Comparison of ENCODE assay signal across 27 cellular contexts in the genomic region with DNA sequence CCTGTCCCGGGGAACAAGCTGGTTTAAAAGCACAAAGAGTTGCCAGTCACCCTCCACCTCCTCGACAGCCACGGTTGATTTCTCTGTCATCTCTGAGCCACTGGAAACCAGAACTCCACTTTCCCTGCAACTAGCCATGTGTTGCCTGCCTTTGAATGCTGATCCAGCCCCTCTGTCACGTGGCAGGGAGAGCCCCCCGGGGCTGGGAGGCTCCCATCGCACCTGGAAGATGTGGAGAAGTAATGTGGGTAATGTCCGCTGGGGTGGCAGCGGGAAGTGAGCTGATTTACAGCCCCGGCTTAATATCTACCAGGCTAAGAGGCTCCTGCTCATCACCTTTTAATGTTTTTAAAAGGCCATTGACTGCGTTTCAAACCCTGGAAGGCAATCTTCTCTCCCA. TPM values are rescaled to one million over a fixed set of nuclear protein-coding genes. Genes with fewer than 3 reads are reported as not detected.
"Had no signal": no experiment of that assay in that cellular context is flagged by ENCODE, and none has a peak within 500 bp of the region (broad histone marks: within the 10 kb centered on the region; RNA-seq: fewer than 3 reads in every experiment).

No MANE protein-coding gene starts in this region.

- H3K9me3 Mint-ChIP-seq: activated B cell treated with CpG ODN at 0.5 μM for 24 hours; activated CD4-positive, alpha-beta T cell treated with anti-CD3 and anti-CD28 coated beads, Interleukin-2, amount 10 ng/mL, durations not matched to agents 24 days and 14 days; activated naive CD4-positive, alpha-beta T cell treated with anti-CD3 and anti-CD28 coated beads, Interleukin-2, amount 50 U/mL, for 24 hours; activated T-cell treated with anti-CD3 and anti-CD28 coated beads, Interleukin-2, amount 50 U/mL, for 24 hours; activated T-helper 1 cell treated with anti-CD3 and anti-CD28 coated beads, Interleukin-12 subunit alpha, Interleukin-12 subunit beta, Interleukin-2, Interleukin-4 antibody, amounts not matched to agents 30 ng/mL and 10 ng/mL and 1 ng/mL, durations not matched to agents 14 hours and 24 hours and 36 hours had no signal

- ATAC-seq: activated CD8-positive, alpha-beta memory T cell treated with anti-CD3 and anti-CD28 coated beads, Interleukin-2, amount 10 ng/mL, durations not matched to agents 7 days and 5 days; K562; T-helper 17 cell had no signal

- H3K4me3 Mint-ChIP-seq: activated B cell treated with CpG ODN at 0.5 μM for 24 hours; activated CD4-positive, alpha-beta T cell treated with anti-CD3 and anti-CD28 coated beads, Interleukin-2, amount 10 ng/mL, durations not matched to agents 24 days and 14 days; activated CD8-positive, alpha-beta memory T cell treated with anti-CD3 and anti-CD28 coated beads, Interleukin-2, amount 10 ng/mL, durations not matched to agents 7 days and 5 days; activated naive CD4-positive, alpha-beta T cell treated with anti-CD3 and anti-CD28 coated beads, Interleukin-2, amount 50 U/mL, for 24 hours; activated T-cell treated with anti-CD3 and anti-CD28 coated beads, Interleukin-2, amount 50 U/mL, for 24 hours; activated T-helper 1 cell treated with anti-CD3 and anti-CD28 coated beads, Interleukin-12 subunit alpha, Interleukin-12 subunit beta, Interleukin-2, Interleukin-4 antibody, amounts not matched to agents 30 ng/mL and 10 ng/mL and 1 ng/mL, durations not matched to agents 14 hours and 24 hours and 36 hours; T-helper 17 cell had no signal

- H3K27ac Mint-ChIP-seq: activated B cell treated with CpG ODN at 0.5 μM for 24 hours; activated CD4-positive, alpha-beta T cell treated with anti-CD3 and anti-CD28 coated beads, Interleukin-2, amount 10 ng/mL, durations not matched to agents 24 days and 14 days; activated CD8-positive, alpha-beta memory T cell treated with anti-CD3 and anti-CD28 coated beads, Interleukin-2, amount 10 ng/mL, durations not matched to agents 7 days and 5 days; activated naive CD4-positive, alpha-beta T cell treated with anti-CD3 and anti-CD28 coated beads, Interleukin-2, amount 50 U/mL, for 24 hours; activated T-cell treated with anti-CD3 and anti-CD28 coated beads, Interleukin-2, amount 50 U/mL, for 24 hours; activated T-helper 1 cell treated with anti-CD3 and anti-CD28 coated beads, Interleukin-12 subunit alpha, Interleukin-12 subunit beta, Interleukin-2, Interleukin-4 antibody, amounts not matched to agents 30 ng/mL and 10 ng/mL and 1 ng/mL, durations not matched to agents 14 hours and 24 hours and 36 hours; T-helper 17 cell had no signal

- H3K36me3 Mint-ChIP-seq: activated CD8-positive, alpha-beta memory T cell treated with anti-CD3 and anti-CD28 coated beads, Interleukin-2, amount 10 ng/mL, durations not matched to agents 7 days and 5 days; activated naive CD4-positive, alpha-beta T cell treated with anti-CD3 and anti-CD28 coated beads, Interleukin-2, amount 50 U/mL, for 24 hours had no signal

- H3K36me3 ChIP-seq: breast epithelium, Peyer's patch, SJSA1 had no signal

- H3K4me1 Mint-ChIP-seq: activated B cell treated with CpG ODN at 0.5 μM for 24 hours; activated CD4-positive, alpha-beta T cell treated with anti-CD3 and anti-CD28 coated beads, Interleukin-2, amount 10 ng/mL, durations not matched to agents 24 days and 14 days; activated CD8-positive, alpha-beta memory T cell treated with anti-CD3 and anti-CD28 coated beads, Interleukin-2, amount 10 ng/mL, durations not matched to agents 7 days and 5 days; activated naive CD4-positive, alpha-beta T cell treated with anti-CD3 and anti-CD28 coated beads, Interleukin-2, amount 50 U/mL, for 24 hours; T-helper 17 cell had no signal

- DNase-seq: activated B cell treated with CpG ODN at 0.5 μM for 24 hours; activated CD4-positive, alpha-beta T cell treated with anti-CD3 and anti-CD28 coated beads for 1 hour; activated CD4-positive, alpha-beta T cell treated with anti-CD3 and anti-CD28 coated beads, Interleukin-2, amount 10 ng/mL, durations not matched to agents 24 days and 14 days; activated CD4-positive, alpha-beta T cell treated with anti-CD3 and anti-CD28 coated beads, Interleukin-2, amount 50 U/mL, for 48 hours; activated CD8-positive, alpha-beta memory T cell treated with anti-CD3 and anti-CD28 coated beads, Interleukin-2, amount 10 ng/mL, durations not matched to agents 7 days and 5 days; activated effector memory CD4-positive, alpha-beta T cell treated with Interleukin-2 at 50 U/mL for 16 hours; activated naive CD4-positive, alpha-beta T cell; activated T-cell treated with anti-CD3 and anti-CD28 coated beads, Interleukin-2, amount 50 U/mL, for 24 hours; aorta; central memory CD4-positive, alpha-beta T cell; Karpas-422; MM.1S; NCI-H1105; NCI-H1436; NCI-H1694 treated with DMSO at 0.1 percent for 48 hours; NCI-H2081; NCI-H526 treated with DMSO at 0.1 percent for 48 hours; NCI-H82; Peyer's patch; SHP77; T-helper 17 cell; T-helper 9 cell had no signal

- H3K4me1 ChIP-seq: breast epithelium, Peyer's patch, SJSA1 had no signal

- H3K27me3 ChIP-seq: breast epithelium, Peyer's patch, SJSA1 had no signal

- H3K27ac ChIP-seq: breast epithelium, Peyer's patch, SJSA1 had no signal

- H3K4me3 ChIP-seq: breast epithelium, K562, Peyer's patch, SJSA1 had no signal

- H3K9me3 ChIP-seq: breast epithelium, Peyer's patch, SJSA1 had no signal

RNA-seq across cellular contexts. Expression of a gene that starts 7.5 kb away (rescaled TPM):
- total RNA-seq: activated B cell treated with CpG ODN at 0.5 μM for 24 hours; activated CD4-positive, alpha-beta T cell treated with anti-CD3 and anti-CD28 coated beads, Interleukin-2, amount 10 ng/mL, durations not matched to agents 24 days and 14 days; activated CD8-positive, alpha-beta memory T cell treated with anti-CD3 and anti-CD28 coated beads, Interleukin-2, amount 10 ng/mL, durations not matched to agents 7 days and 5 days; activated T-helper 1 cell treated with anti-CD3 and anti-CD28 coated beads, Interleukin-12 subunit alpha, Interleukin-12 subunit beta, Interleukin-2, Interleukin-4 antibody, amounts not matched to agents 30 ng/mL and 10 ng/mL and 1 ng/mL, durations not matched to agents 14 hours and 24 hours and 36 hours; K562; SJSA1; T-helper 17 cell had no signal
- polyA plus RNA-seq: K562 had no signal
